Comparison of ENCODE assay signal across 10 cellular contexts in the genomic region with DNA sequence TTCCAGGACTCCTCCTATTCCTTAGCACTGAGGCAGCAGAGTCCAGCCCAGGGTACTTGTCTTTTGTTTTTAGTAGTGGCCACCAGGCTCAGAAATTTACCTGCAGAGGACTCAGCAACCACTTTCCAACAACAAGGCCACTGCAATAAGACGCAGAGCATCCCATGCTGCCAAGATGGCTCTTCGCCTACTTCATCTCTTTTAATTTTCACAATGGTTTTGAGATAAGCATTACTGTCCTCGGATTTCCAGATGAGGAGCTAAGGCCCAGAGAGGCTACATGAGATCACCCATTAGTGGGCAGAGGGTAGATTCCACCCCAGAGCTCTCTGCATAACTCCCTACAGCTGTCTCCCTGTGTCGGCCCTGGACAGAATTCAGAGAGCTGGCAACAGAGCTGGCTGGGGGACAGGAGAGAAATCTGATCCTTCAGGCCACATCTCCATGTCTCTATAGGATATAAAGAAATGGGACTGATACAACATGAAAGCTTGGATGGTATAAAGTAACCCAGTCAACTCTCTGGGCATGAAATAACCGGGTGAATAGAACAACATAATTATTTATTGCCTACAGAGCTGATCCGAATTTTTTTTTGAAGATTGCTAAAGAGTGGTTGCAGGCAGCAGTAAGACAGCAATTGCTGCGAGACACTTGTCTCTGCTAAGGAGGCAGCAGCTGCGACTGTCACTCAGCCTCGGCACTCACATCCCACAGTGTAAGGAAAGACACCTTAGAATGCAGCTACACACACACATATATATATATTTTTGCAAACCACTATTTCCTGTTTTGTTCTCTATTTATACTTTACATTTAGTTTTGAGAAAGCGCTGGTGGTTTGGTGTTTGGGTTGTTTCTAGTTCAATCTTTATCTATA. TPM values are rescaled to one million over a fixed set of nuclear protein-coding genes. Genes with fewer than 3 reads are reported as not detected.
DNase-seq lines count a peak whose midpoint lies in the region; ATAC-seq and TF ChIP-seq lines count a peak whose summit lies in the region.
"Had no signal": no experiment of that assay in that cellular context is flagged by ENCODE, and none has a peak within 500 bp of the region (broad histone marks: within the 10 kb centered on the region; RNA-seq: fewer than 3 reads in every experiment).

No MANE protein-coding gene starts in this region.

- H3K4me1 ChIP-seq in OCI-LY7 (ENCODE audit: insufficient read depth, low read length, poor library complexity, severe bottlenecking) (peaks cover 18% of the 10 kb centered on the region), tibial artery (no peaks in the 10 kb centered on the region)

- H3K27me3 Mint-ChIP-seq in natural killer cell (ENCODE audit: low read depth in 2 of 2), result no peaks in the 10 kb centered on the region

- H3K4me2 ChIP-seq in OCI-LY7 (ENCODE audit: low read length), result peak overlapping the region; percentile 31

- H3K36me3 Mint-ChIP-seq in natural killer cell, result no peaks in the 10 kb centered on the region

- H2AFZ ChIP-seq in OCI-LY7 (ENCODE audit: low read length), result no peak overlapping the region

- no TSS peak for BruUV-seq in OCI-LY7 (replicated peaks; lab: Mats Ljungman, UMichigan)

- H3K9me3 ChIP-seq in OCI-LY7 (ENCODE audit: low read length) (no peaks in the 10 kb centered on the region), tibial artery (no peaks in the 10 kb centered on the region)

- H3K4me3 ChIP-seq in OCI-LY7 (ENCODE audit: low read depth, low read length, poor library complexity, severe bottlenecking), result no peak overlapping the region
- H3K4me3 ChIP-seq in tibial artery, result no peak overlapping the region

- H3K4me1 Mint-ChIP-seq in natural killer cell, result peaks cover 61 to 70% of the 10 kb centered on the region in 2 donors

- TF ChIP-seq CTCF in OCI-LY7 (conservative IDR thresholded peaks at IDR 0.05; ENCODE audit: low read length), result no peak
- no peak for TF ChIP-seq CTCF in natural killer cell (IDR thresholded peaks at IDR 0.05)
- TF ChIP-seq CTCF in tibial artery (IDR thresholded peaks at IDR 0.05), result no peak

- H3K9me2 ChIP-seq in OCI-LY7 (ENCODE audit: insufficient read depth, low read length), result no peaks in the 10 kb centered on the region

- POLR2A ChIA-PET in OCI-LY7 (lab: Charles Lee), result interaction anchor here (0.6 to 1.3 kb wide), 9 partner anchors 10 to 621 kb away, joined by 3 to 6 read pairs (median 3); no protein-coding TSS in a partner anchor

- ATAC-seq in GM18868 (IDR thresholded peaks at IDR 0.05; ENCODE audit: unreplicated experiment) (peak; percentile 64), HG02678 (IDR thresholded peaks at IDR 0.05; ENCODE audit: unreplicated experiment) (peak; percentile 79), natural killer cell (peak; percentile 80 to 87 (median 85)), HG03196 (IDR thresholded peaks at IDR 0.05; ENCODE audit: unreplicated experiment) (no peak), Right ventricle myocardium superior (ENCODE audit: poor library complexity) (no peak)

- H3K27ac ChIP-seq in OCI-LY7 (ENCODE audit: low read depth, low read length, poor library complexity, severe bottlenecking), result no peak overlapping the region
- H3K27ac ChIP-seq in tibial artery, result no peak overlapping the region

- peaks cover 0 to 8% of the 10 kb centered on the region in 2 donors for H3K27me3 ChIP-seq in tibial artery

- peak overlapping the region; percentile 77 for H3K4me3 Mint-ChIP-seq in natural killer cell

- H3K9me3 Mint-ChIP-seq in natural killer cell, result no peaks in the 10 kb centered on the region

- no peaks in the 10 kb centered on the region for H4K20me1 ChIP-seq in OCI-LY7 (ENCODE audit: insufficient read depth, low read length)

- CTCF ChIA-PET in OCI-LY7 (lab: Charles Lee; ENCODE audit: unreplicated experiment), result interaction anchor here (1.5 kb wide), 1 partner anchor 50 kb away, joined by 3 read pairs; no protein-coding TSS in a partner anchor

- H3K36me3 ChIP-seq in OCI-LY7 (ENCODE audit: insufficient read depth, low read length) (no peaks in the 10 kb centered on the region), tibial artery (no peaks in the 10 kb centered on the region)

- H3K79me2 ChIP-seq in OCI-LY7 (ENCODE audit: insufficient read depth, low read depth, low read length), result no peaks in the 10 kb centered on the region

- intact Hi-C loops in OCI-LY7 (cut with micrococcal nuclease; ENCODE audit: unreplicated experiment) (no loop called here), natural killer cell (cut with micrococcal nuclease) (loop anchor here (5.0 kb wide), 2 partner anchors 35 to 60 kb away; a partner anchor contains a TSS), tibial artery (cut with DNase I; ENCODE audit: low total_unique reads) (no loop called here), Right ventricle myocardium superior (cut with DNase I) (no loop called here)

- DNase-seq in OCI-LY7 (ENCODE audit: low spot score) (peak; percentile 41), natural killer cell (no peak), tibial artery (no peak), SIG-M5 treated with dmso at 0.1 percent for 504 hours (lab: John Stamatoyannopoulos, UW; ENCODE audit: unreplicated experiment) (no peak), Right ventricle myocardium superior (no peak)
- DNase-seq: mammary epithelial cell had no signal

- H3K27ac Mint-ChIP-seq in natural killer cell, result peak overlapping the region; percentile 84 to 87

RNA-seq across cellular contexts. Expression of a gene that starts 37.2 kb away (rescaled TPM):
- total RNA-seq in OCI-LY7 (2014; rRNA removed; shearing (Covaris generic)), result 0.77 and 1.5 TPM in 2 replicates
- total RNA-seq in OCI-LY7 (2022), result 1.7 and 3.0 TPM in 2 replicates
- total RNA-seq in natural killer cell, result 10 to 100 TPM; 32.6 to 59.9 (median 56.8) TPM
- total RNA-seq in Right ventricle myocardium superior, result 0.13 TPM
- total RNA-seq: H1, mammary epithelial cell had no signal

Comparison
In these comparisons a context has a peak if more than half of its experiments do, and no peak if none do; other contexts are left out.
1. ATAC-seq: peak in GM18868 (single experiment), HG02678 (single experiment) and natural killer cell (3 of 3); none in HG03196 (single experiment) and Right ventricle myocardium superior (single experiment).
2. RNA of a gene that starts 37.2 kb away (total RNA-seq): 32.6 to 59.9 TPM in natural killer cell; 0.77 to 3.0 TPM in OCI-LY7 and 0.13 TPM in Right ventricle myocardium superior (single experiment); every median in the first group is over 4 times any median in the second.